8 cellular contexts compared by ENCODE assay signal in the genomic region with DNA sequence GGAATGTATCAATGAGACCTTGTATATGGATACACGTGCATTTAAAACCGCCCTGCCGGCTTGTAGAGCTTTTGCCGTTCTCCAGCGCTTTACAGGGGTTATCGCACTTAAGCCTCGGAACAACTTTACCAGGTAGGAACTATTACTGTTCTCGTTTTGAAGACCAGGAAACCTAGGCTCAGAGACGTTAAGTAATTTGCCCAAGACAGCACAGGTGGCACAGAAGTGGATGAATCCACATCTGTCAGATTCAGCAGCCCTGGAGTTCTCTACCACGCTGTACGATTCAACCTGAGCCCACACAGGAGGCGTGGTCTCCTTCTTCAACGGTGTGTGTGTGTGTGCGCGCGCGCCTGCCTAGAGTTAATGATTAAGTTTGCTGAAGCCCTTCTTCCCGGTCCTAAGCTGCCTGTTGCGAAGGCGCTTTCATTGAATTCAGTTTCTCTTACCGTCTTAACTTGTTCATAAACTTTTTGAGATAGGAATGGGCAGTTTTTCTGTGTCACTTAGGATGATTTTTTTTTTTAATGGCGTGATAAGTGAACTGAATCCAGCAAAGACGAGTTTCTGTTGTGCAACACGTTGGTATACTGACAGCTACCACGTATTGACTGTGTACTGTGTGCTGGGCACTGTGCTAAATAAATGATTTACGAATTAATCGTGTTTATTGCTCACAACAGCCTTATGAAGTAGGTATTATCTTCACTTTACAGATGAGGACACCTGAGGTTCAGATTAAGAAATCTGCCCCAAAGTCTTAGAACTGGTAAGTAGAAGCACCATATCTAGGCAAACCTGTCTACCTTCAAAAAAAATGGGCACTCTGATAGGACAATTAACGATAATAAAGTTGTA.
A peak's percentile ranks its signal among the peaks of the same experiment; 100 is the strongest.
DNase-seq lines count a peak whose midpoint lies in the region; ATAC-seq and TF ChIP-seq lines count a peak whose summit lies in the region.

No MANE protein-coding gene starts in this region.

- peak; percentile 45 for ATAC-seq in GM18873 (IDR thresholded peaks at IDR 0.05; ENCODE audit: low FRiP score, unreplicated experiment)
- peak; percentile 62 for ATAC-seq in HG03135 (IDR thresholded peaks at IDR 0.05; ENCODE audit: unreplicated experiment)
- ATAC-seq in WTC11, result peak; percentile 70
- ATAC-seq in central memory CD8-positive, alpha-beta T cell (replicated peaks; ENCODE audit: extremely low read depth, poor library complexity, severe bottlenecking), result peak; percentile 75
- peak; percentile 79 for ATAC-seq in left colon

- POLR2A ChIA-PET in AG04450 (lab: Yijun Ruan, JAX), result interaction anchor here (0.6 to 2.9 kb wide), 5 partner anchors 42 to 1731 kb away, joined by 3 to 13 read pairs (median 4); partner anchors contain the start of genes KCNRG and TRIM13
- POLR2A ChIA-PET in WTC11 (lab: Charles Lee), result interaction anchor here (0.7 to 4.9 kb wide), 6 partner anchors 15 to 85 kb away, joined by 3 to 52 read pairs (median 8); partner anchors contain the start of gene TRIM13

- H3K36me3 Mint-ChIP-seq in WTC11, result peaks cover 3% of the 10 kb centered on the region; the same call in 1 of the 2 replicates
- peaks cover 31% of the 10 kb centered on the region for H3K36me3 Mint-ChIP-seq in central memory CD8-positive, alpha-beta T cell (ENCODE audit: insufficient read depth)

- DNase-seq in AG04450 (ENCODE audit: low read depth, low spot score) (no peak), NCI-H2171 treated with DMSO at 0.1 percent for 48 hours (lab: John Stamatoyannopoulos, UW) (peak; percentile 95), WTC11 (ENCODE audit: low spot score) (peak; percentile 67), left colon (peak; percentile 92 to 94)
- DNase-seq in central memory CD8-positive, alpha-beta T cell (ENCODE audit: low spot score in 2 of 2), result peak; percentile 43 to 60
- DNase-seq in stimulated activated CD4-positive, alpha-beta T cell treated with anti-CD3 and anti-CD28 coated beads, Interleukin-4, amount 100 ng/mL, for 4 hours, result peak; percentile 72 to 82

- peaks cover 9% of the 10 kb centered on the region; the same call in 1 of the 2 replicates for H3K27me3 Mint-ChIP-seq in WTC11 (ENCODE audit: low read depth)
- no peaks in the 10 kb centered on the region for H3K27me3 Mint-ChIP-seq in central memory CD8-positive, alpha-beta T cell

- no peaks in the 10 kb centered on the region for H3K9me3 ChIP-seq in AG04450 (ENCODE audit: control insufficient read depth, insufficient read depth, low read length)

- no peaks in the 10 kb centered on the region for H3K27me3 ChIP-seq in AG04450 (ENCODE audit: control insufficient read depth, insufficient read depth, low read length)

- H3K9me3 Mint-ChIP-seq in WTC11, result no peaks in the 10 kb centered on the region
- H3K9me3 Mint-ChIP-seq in central memory CD8-positive, alpha-beta T cell, result no peaks in the 10 kb centered on the region

- no peak for TF ChIP-seq CTCF in AG04450 (IDR thresholded peaks at IDR 0.05; ENCODE audit: low read depth, low read length)
- TF ChIP-seq CTCF in WTC11 (IDR thresholded peaks at IDR 0.05), result no peak

- peak overlapping the region; percentile 86 for H3K4me3 ChIP-seq in AG04450 (ENCODE audit: low read depth, low read length)

- H3K27ac Mint-ChIP-seq in WTC11, result peak overlapping the region; percentile 97
- H3K27ac Mint-ChIP-seq in central memory CD8-positive, alpha-beta T cell (ENCODE audit: low read depth), result peak overlapping the region; percentile 96

- peak overlapping the region; percentile 98 for H3K4me3 Mint-ChIP-seq in WTC11
- H3K4me3 Mint-ChIP-seq in central memory CD8-positive, alpha-beta T cell, result peak overlapping the region; percentile 100

- intact Hi-C loops in left colon (cut with DNase I, micrococcal nuclease), result loop anchor here (5.0 to 10.0 kb wide), 3 partner anchors 40 to 452 kb away; no protein-coding TSS in a partner anchor

- CTCF ChIA-PET in AG04450 (lab: Charles Lee) (interaction anchor here (1.5 to 5.1 kb wide), 5 partner anchors 85 to 987 kb away, joined by 4 to 36 read pairs (median 8); partner anchors contain the start of gene TRIM13), WTC11 (lab: Charles Lee) (interaction anchor here (0.5 to 4.5 kb wide), 13 partner anchors 8 to 829 kb away, joined by 3 to 41 read pairs (median 5); partner anchors contain the start of genes SPRYD7 and TRIM13)

- peak overlapping the region; percentile 68 for H3K27ac ChIP-seq in AG04450 (ENCODE audit: low read depth, low read length)

- peaks cover 42% of the 10 kb centered on the region for H3K4me1 Mint-ChIP-seq in WTC11
- peaks cover 30% of the 10 kb centered on the region for H3K4me1 Mint-ChIP-seq in central memory CD8-positive, alpha-beta T cell

TF ChIP-seq in WTC11, 78 proteins besides CTCF, POLR2A, EP300 and RAD21:
- no peak for TF ChIP-seq STAT6 (CRISPR knock-in tag; conservative IDR thresholded peaks at IDR 0.05; ENCODE audit: low read depth)
- TF ChIP-seq, protein P1, sequence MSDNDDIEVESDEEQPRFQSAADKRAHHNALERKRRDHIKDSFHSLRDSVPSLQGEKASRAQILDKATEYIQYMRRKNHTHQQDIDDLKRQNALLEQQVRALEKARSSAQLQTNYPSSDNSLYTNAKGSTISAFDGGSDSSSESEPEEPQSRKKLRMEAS (CRISPR knock-in tag; IDR thresholded peaks at IDR 0.05), result peak; percentile 1; the same call in 1 of the 2 replicates
- TF ChIP-seq GTF2I (CRISPR knock-in tag; conservative IDR thresholded peaks at IDR 0.05), result peak; percentile 47; the same call in 1 of the 2 replicates
- TF ChIP-seq, protein P2, sequence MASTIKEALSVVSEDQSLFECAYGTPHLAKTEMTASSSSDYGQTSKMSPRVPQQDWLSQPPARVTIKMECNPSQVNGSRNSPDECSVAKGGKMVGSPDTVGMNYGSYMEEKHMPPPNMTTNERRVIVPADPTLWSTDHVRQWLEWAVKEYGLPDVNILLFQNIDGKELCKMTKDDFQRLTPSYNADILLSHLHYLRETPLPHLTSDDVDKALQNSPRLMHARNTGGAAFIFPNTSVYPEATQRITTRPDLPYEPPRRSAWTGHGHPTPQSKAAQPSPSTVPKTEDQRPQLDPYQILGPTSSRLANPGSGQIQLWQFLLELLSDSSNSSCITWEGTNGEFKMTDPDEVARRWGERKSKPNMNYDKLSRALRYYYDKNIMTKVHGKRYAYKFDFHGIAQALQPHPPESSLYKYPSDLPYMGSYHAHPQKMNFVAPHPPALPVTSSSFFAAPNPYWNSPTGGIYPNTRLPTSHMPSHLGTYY (CRISPR knock-in tag; IDR thresholded peaks at IDR 0.05), result no peak
